Comparison of ENCODE assay signal across 24 cellular contexts in the genomic region with DNA sequence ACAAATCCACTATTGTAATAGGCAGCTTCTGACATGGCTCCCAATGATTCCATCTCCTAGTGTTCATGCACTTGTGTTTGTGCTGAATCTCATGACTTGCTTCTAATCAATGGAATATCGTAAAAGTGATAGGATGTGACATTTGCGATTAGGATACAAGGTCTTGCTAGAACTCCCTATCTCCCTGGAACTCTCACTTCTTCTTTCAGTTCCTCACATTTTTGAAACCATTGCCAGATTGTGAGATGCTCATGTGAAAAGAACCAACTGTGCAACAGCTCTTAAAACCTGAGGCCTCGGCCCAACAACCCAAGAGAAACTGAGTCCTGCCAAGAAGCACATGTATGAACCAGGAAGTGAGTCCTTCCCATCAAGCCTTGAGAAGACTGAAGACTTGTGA.
"Had no signal": no experiment of that assay in that cellular context is flagged by ENCODE, and none has a peak within 500 bp of the region (broad histone marks: within the 10 kb centered on the region; RNA-seq: fewer than 3 reads in every experiment).

No MANE protein-coding gene starts in this region.

- ATAC-seq: activated T-helper 17 cell treated with anti-CD3 and anti-CD28 coated beads, Interleukin-2, amount 50 U/mL, for 72 hours; PC-3; T-helper 17 cell had no signal

- FAIRE-seq: astrocyte, RCC 7860, TTC549 had no signal

- H3K4me3 ChIP-seq: MG63 had no signal

- H3K4me2 ChIP-seq: KMS-11 had no signal

- H3K27me3 ChIP-seq: MG63 had no signal

- H3K9ac ChIP-seq: KMS-11 had no signal

- DNase-seq: activated CD4-positive, alpha-beta memory T cell treated with anti-CD3 and anti-CD28 coated beads, Interleukin-2, amount 10 ng/mL, durations not matched to agents 7 days and 5 days; activated CD4-positive, alpha-beta T cell treated with anti-CD3 and anti-CD28 coated beads, Interleukin-2, amount 50 U/mL, for 1 hour; activated CD4-positive, CD25-positive, alpha-beta regulatory T cell; activated gamma-delta T cell; activated naive CD4-positive, alpha-beta T cell treated with anti-CD3 and anti-CD28 coated beads for 36 hours; activated T-cell treated with anti-CD3 and anti-CD28 coated beads for 4 hours; activated T-cell treated with anti-CD3 and anti-CD28 coated beads, Interleukin-2, amount 50 U/mL, for 48 hours; amygdala; cortex of kidney; MG63; NCI-H1092; NCI-H1417; NCI-H1930; NCI-H446; NCI-H524; PC-3; SIG-M5; T-helper 17 cell; T-helper 9 cell had no signal

- H3K27ac ChIP-seq: KMS-11 had no signal

- H3K36me3 ChIP-seq: MG63 had no signal

- H3K9me3 ChIP-seq: MG63 had no signal
